Comparison of ENCODE assay signal across 1 cellular context in genomic region chr3:47522082-47522987, GRCh38.
A peak's percentile ranks its signal among the peaks of the same experiment; 100 is the strongest.
TF ChIP-seq lines count a peak whose summit lies in the region.

No MANE protein-coding gene starts in this region.

TF ChIP-seq in HepG2, 621 proteins besides CTCF, POLR2A, EP300 and RAD21 (continues in another document):
- TF ChIP-seq MLXIP (CRISPR knock-in tag; IDR thresholded peaks at IDR 0.05; ENCODE audit: borderline replicate concordance) (no peak), RNF2 (conservative IDR thresholded peaks at IDR 0.05; ENCODE audit: low read depth) (peak; percentile 95), NCOA1 (CRISPR knock-in tag; IDR thresholded peaks at IDR 0.05) (no peak), NFIC (IDR thresholded peaks at IDR 0.05; ENCODE audit: low read length) (no peak), ZNF761 (CRISPR knock-in tag; conservative IDR thresholded peaks at IDR 0.05) (0 out of 2 replicates have a peak, but pooled peaks have one; percentile 63), SP1 (IDR thresholded peaks at IDR 0.05) (no peak), SP1 (CRISPR knock-in tag; IDR thresholded peaks at IDR 0.05) (0 out of 2 replicates have a peak, but pooled peaks have one; percentile 24), ZBTB4 (CRISPR knock-in tag; IDR thresholded peaks at IDR 0.05; ENCODE audit: borderline replicate concordance) (0 out of 2 replicates have a peak, but pooled peaks have one; percentile 32), ZNF292 (CRISPR knock-in tag; IDR thresholded peaks at IDR 0.05; ENCODE audit: borderline replicate concordance, low read depth) (peak; percentile 80; the same call in 1 of the 2 replicates), THAP11 (CRISPR knock-in tag; IDR thresholded peaks at IDR 0.05) (peak; percentile 70), ZNF558 (CRISPR knock-in tag; IDR thresholded peaks at IDR 0.05; ENCODE audit: borderline replicate concordance) (peak; percentile 58; the same call in 1 of the 2 replicates), MTERF4 (CRISPR knock-in tag; IDR thresholded peaks at IDR 0.05) (peak; percentile 71), ZNF451 (CRISPR knock-in tag; IDR thresholded peaks at IDR 0.05) (peak; percentile 44; the same call in 1 of the 2 replicates), MTA3 (CRISPR knock-in tag; IDR thresholded peaks at IDR 0.05) (no peak), BCLAF1 (IDR thresholded peaks at IDR 0.05) (no peak), ZNF556 (CRISPR knock-in tag; IDR thresholded peaks at IDR 0.05; ENCODE audit: borderline replicate concordance) (0 out of 2 replicates have a peak, but pooled peaks have one; percentile 51), CREB1 (IDR thresholded peaks at IDR 0.05) (no peak), CREB1 (CRISPR knock-in tag; IDR thresholded peaks at IDR 0.05) (no peak), FOXO4 (CRISPR knock-in tag; conservative IDR thresholded peaks at IDR 0.05) (no peak), ZBTB2 (CRISPR knock-in tag; IDR thresholded peaks at IDR 0.05; ENCODE audit: low read depth) (0 out of 2 replicates have a peak, but pooled peaks have one; percentile 31), KAT8 (CRISPR knock-in tag; IDR thresholded peaks at IDR 0.05) (0 out of 2 replicates have a peak, but pooled peaks have one; percentile 40), DMAP1 (CRISPR knock-in tag; IDR thresholded peaks at IDR 0.05) (peak; percentile 61; the same call in 1 of the 2 replicates), HIVEP1 (CRISPR knock-in tag; IDR thresholded peaks at IDR 0.05) (no peak), NFKBIZ (CRISPR knock-in tag; IDR thresholded peaks at IDR 0.05) (peak; percentile 57; the same call in 1 of the 2 replicates), NFRKB (IDR thresholded peaks at IDR 0.05) (no peak), KDM4B (CRISPR knock-in tag; IDR thresholded peaks at IDR 0.05) (no peak), NFYB (CRISPR knock-in tag; IDR thresholded peaks at IDR 0.05) (no peak), HNRNPUL1 (IDR thresholded peaks at IDR 0.05; ENCODE audit: low read depth, low read length) (no peak), AFF4 (CRISPR knock-in tag; IDR thresholded peaks at IDR 0.05) (no peak), ZNF224 (CRISPR knock-in tag; IDR thresholded peaks at IDR 0.05) (0 out of 2 replicates have a peak, but pooled peaks have one; percentile 36), ZFP1 (CRISPR knock-in tag; IDR thresholded peaks at IDR 0.05) (no peak), LCORL (IDR thresholded peaks at IDR 0.05) (no peak), LCORL (CRISPR knock-in tag; IDR thresholded peaks at IDR 0.05) (no peak), DZIP1 (CRISPR knock-in tag; IDR thresholded peaks at IDR 0.05) (no peak), SATB2 (CRISPR knock-in tag; IDR thresholded peaks at IDR 0.05) (no peak), FOXK2 (IDR thresholded peaks at IDR 0.05) (no peak), FOSL2 (CRISPR knock-in tag; IDR thresholded peaks at IDR 0.05) (peak; percentile 59), GFI1 (CRISPR knock-in tag; IDR thresholded peaks at IDR 0.05; ENCODE audit: borderline replicate concordance) (no peak), KLF9 (CRISPR knock-in tag; IDR thresholded peaks at IDR 0.05; ENCODE audit: low read depth) (peak; percentile 66; the same call in 1 of the 2 replicates), ZNF317 (CRISPR knock-in tag; IDR thresholded peaks at IDR 0.05) (peak; percentile 48; the same call in 1 of the 2 replicates), ZMYM2 (CRISPR knock-in tag; IDR thresholded peaks at IDR 0.05) (0 out of 2 replicates have a peak, but pooled peaks have one; percentile 12), ATF1 (CRISPR knock-in tag; IDR thresholded peaks at IDR 0.05) (no peak)
